In the genomic region with DNA sequence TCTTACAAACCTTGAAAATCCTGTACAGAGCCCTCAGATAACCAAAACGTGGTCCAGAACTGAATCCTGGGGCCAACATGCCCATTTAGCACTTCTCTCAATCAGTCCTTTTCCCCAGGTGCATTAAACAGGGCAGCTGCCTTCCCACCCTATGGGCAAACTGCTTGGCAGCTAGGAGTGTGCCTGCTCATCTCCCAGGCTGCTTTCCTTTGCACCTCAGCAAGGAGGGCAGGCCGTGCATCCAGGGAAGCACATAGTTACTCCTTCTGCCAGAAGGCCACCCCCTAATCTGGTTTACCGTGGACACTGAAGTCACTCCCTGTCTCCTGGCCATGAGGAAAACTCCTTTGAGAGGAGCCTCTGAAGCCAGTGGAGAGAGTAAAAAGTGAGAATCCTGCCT, we compare ENCODE assay signal across 13 cellular contexts.
"Had no signal": no experiment of that assay in that cellular context is flagged by ENCODE, and none has a peak within 500 bp of the region (broad histone marks: within the 10 kb centered on the region; RNA-seq: fewer than 3 reads in every experiment).

No MANE protein-coding gene starts in this region.

- H3K27me3 ChIP-seq: left lung, testis, uterus had no signal

- H3K36me3 ChIP-seq: uterus had no signal

- H3K9me3 ChIP-seq: left lung, testis, uterus had no signal

- H3K27ac ChIP-seq: left lung, testis, uterus had no signal

- H3K4me3 ChIP-seq: left lung, testis, uterus had no signal

- DNase-seq: activated CD4-positive, alpha-beta T cell treated with anti-CD3 and anti-CD28 coated beads, Interleukin-2, amount 10 ng/mL, durations not matched to agents 7 days and 5 days; activated CD8-positive, alpha-beta memory T cell treated with anti-CD3 and anti-CD28 coated beads for 24 hours; activated naive CD4-positive, alpha-beta T cell treated with Interleukin-2 at 50 U/mL for 16 hours; anterior cingulate cortex; cerebellar nuclear complex; effector memory CD4-positive, alpha-beta T cell; foreskin melanocyte; left lung; mesenchymal stem cell; natural killer cell; stimulated activated naive CD8-positive, alpha-beta T cell treated with anti-CD3 and anti-CD28 coated beads, Interleukin-15, amount 100 ng/mL, for 72 hours; testis; uterus had no signal
